20 cellular contexts compared by ENCODE assay signal in the genomic region with DNA sequence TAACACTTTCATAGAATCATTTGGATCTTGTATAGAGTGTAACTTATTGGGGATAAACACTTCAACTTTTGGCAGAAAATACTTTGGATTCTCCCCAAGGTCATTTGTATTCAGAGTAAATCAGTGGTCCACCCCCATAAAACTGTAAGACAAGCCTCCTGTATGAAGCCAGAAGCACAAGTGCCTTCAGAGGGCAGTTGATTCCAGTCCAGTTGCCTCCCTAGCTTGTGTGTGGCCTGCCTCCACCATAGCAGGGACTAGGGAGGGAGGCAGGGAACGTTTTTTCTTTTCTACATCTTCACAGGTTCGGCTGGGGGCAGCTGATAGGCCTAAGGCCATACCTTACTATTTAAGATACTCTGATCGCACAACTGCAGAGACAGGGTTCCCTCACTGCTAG. TPM values are rescaled to one million over a fixed set of nuclear protein-coding genes. Genes with fewer than 3 reads are reported as not detected.
DNase-seq lines count a peak whose midpoint lies in the region; ATAC-seq and TF ChIP-seq lines count a peak whose summit lies in the region.
"Had no signal": no experiment of that assay in that cellular context is flagged by ENCODE, and none has a peak within 500 bp of the region (broad histone marks: within the 10 kb centered on the region; RNA-seq: fewer than 3 reads in every experiment).

No MANE protein-coding gene starts in this region.

- H3K4me1 Mint-ChIP-seq in activated CD8-positive, alpha-beta T cell treated with anti-CD3 and anti-CD28 coated beads for 36 hours (ENCODE audit: low read depth): peaks cover 2% of the 10 kb centered on the region
- peaks cover 4% of the 10 kb centered on the region for H3K4me1 Mint-ChIP-seq in activated CD8-positive, alpha-beta T cell treated with anti-CD3 and anti-CD28 coated beads, Interleukin-2, amount 10 ng/mL, durations not matched to agents 7 days and 5 days (ENCODE audit: low read depth)
- H3K4me1 Mint-ChIP-seq: CD8-positive, alpha-beta memory T cell had no signal

- H3K36me3 Mint-ChIP-seq in activated CD8-positive, alpha-beta T cell treated with anti-CD3 and anti-CD28 coated beads for 36 hours (ENCODE audit: low read depth): peaks cover 12% of the 10 kb centered on the region
- H3K36me3 Mint-ChIP-seq in activated CD8-positive, alpha-beta T cell treated with anti-CD3 and anti-CD28 coated beads, Interleukin-2, amount 10 ng/mL, durations not matched to agents 7 days and 5 days (ENCODE audit: low read depth): peaks cover 31% of the 10 kb centered on the region

- CTCF ChIA-PET in activated CD8-positive, alpha-beta T cell treated with anti-CD3 and anti-CD28 coated beads for 36 hours (lab: Charles Lee): interaction anchor here (1.6 kb wide), 1 partner anchor 193 kb away, joined by 5 read pairs; no protein-coding TSS in a partner anchor
- CTCF ChIA-PET in activated CD8-positive, alpha-beta T cell treated with anti-CD3 and anti-CD28 coated beads, Interleukin-2, amount 10 ng/mL, durations not matched to agents 7 days and 5 days (lab: Charles Lee): interaction anchor here (1.6 kb wide), 1 partner anchor 192 kb away, joined by 9 read pairs; no protein-coding TSS in a partner anchor

- peaks cover 18 to 34% of the 10 kb centered on the region in 2 donors for H3K36me3 ChIP-seq in body of pancreas (replicated peaks in 1 of 2; ENCODE audit: insufficient read depth in 1 of 2, low read depth in 2 of 2)

- no peaks in the 10 kb centered on the region for H3K27me3 ChIP-seq in body of pancreas
- H3K27me3 ChIP-seq: BLaER1 had no signal

- H3K27ac ChIP-seq in body of pancreas: peak overlapping the region in 3 of 4 donors; percentile 8 to 82 (median 79)
- peak overlapping the region; percentile 75 for H3K27ac ChIP-seq in substantia nigra (ENCODE audit: low read depth, low read length, poor library complexity, severe bottlenecking)
- H3K27ac ChIP-seq: BLaER1 had no signal

- no peak for TF ChIP-seq CTCF in activated CD8-positive, alpha-beta T cell treated with anti-CD3 and anti-CD28 coated beads for 36 hours (IDR thresholded peaks at IDR 0.05)
- no peak for TF ChIP-seq CTCF in body of pancreas (IDR thresholded peaks at IDR 0.05)

- H3K4me3 Mint-ChIP-seq in activated CD8-positive, alpha-beta T cell treated with anti-CD3 and anti-CD28 coated beads for 36 hours: no peak overlapping the region
- no peak overlapping the region for H3K4me3 Mint-ChIP-seq in activated CD8-positive, alpha-beta T cell treated with anti-CD3 and anti-CD28 coated beads, Interleukin-2, amount 10 ng/mL, durations not matched to agents 7 days and 5 days
- H3K4me3 Mint-ChIP-seq: CD8-positive, alpha-beta memory T cell; H9 had no signal

- peak overlapping the region; percentile 34 for H3K27ac Mint-ChIP-seq in activated CD8-positive, alpha-beta T cell treated with anti-CD3 and anti-CD28 coated beads for 36 hours
- no peak overlapping the region for H3K27ac Mint-ChIP-seq in activated CD8-positive, alpha-beta T cell treated with anti-CD3 and anti-CD28 coated beads, Interleukin-2, amount 10 ng/mL, durations not matched to agents 7 days and 5 days
- H3K27ac Mint-ChIP-seq: H9 had no signal

- POLR2A ChIA-PET in activated CD8-positive, alpha-beta T cell treated with anti-CD3 and anti-CD28 coated beads for 36 hours (lab: Charles Lee): no interaction called here
- POLR2A ChIA-PET in activated CD8-positive, alpha-beta T cell treated with anti-CD3 and anti-CD28 coated beads, Interleukin-2, amount 10 ng/mL, durations not matched to agents 7 days and 5 days (lab: Charles Lee): no interaction called here

- no peak overlapping the region for H3K4me3 ChIP-seq in body of pancreas
- H3K4me3 ChIP-seq: BLaER1 had no signal

- WGBS in body of pancreas, 2 donors: 51 to 67% methylated on average over 3 of the region's 3 CpGs

- H3K9me3 ChIP-seq in body of pancreas: no peaks in the 10 kb centered on the region
- H3K9me3 ChIP-seq: BLaER1 had no signal

- no peaks in the 10 kb centered on the region for H3K9me3 Mint-ChIP-seq in activated CD8-positive, alpha-beta T cell treated with anti-CD3 and anti-CD28 coated beads for 36 hours
- no peaks in the 10 kb centered on the region for H3K9me3 Mint-ChIP-seq in activated CD8-positive, alpha-beta T cell treated with anti-CD3 and anti-CD28 coated beads, Interleukin-2, amount 10 ng/mL, durations not matched to agents 7 days and 5 days (ENCODE audit: insufficient read depth)
- H3K9me3 Mint-ChIP-seq: CD8-positive, alpha-beta memory T cell; H9 had no signal

- no peaks in the 10 kb centered on the region for H3K27me3 Mint-ChIP-seq in activated CD8-positive, alpha-beta T cell treated with anti-CD3 and anti-CD28 coated beads for 36 hours
- no peaks in the 10 kb centered on the region for H3K27me3 Mint-ChIP-seq in activated CD8-positive, alpha-beta T cell treated with anti-CD3 and anti-CD28 coated beads, Interleukin-2, amount 10 ng/mL, durations not matched to agents 7 days and 5 days (ENCODE audit: low read depth)
- H3K27me3 Mint-ChIP-seq: CD8-positive, alpha-beta memory T cell had no signal

- TF ChIP-seq POLR2A in body of pancreas (IDR thresholded peaks at IDR 0.05): no peak

- peaks cover 29% of the 10 kb centered on the region for H3K4me1 ChIP-seq in body of pancreas
- H3K4me1 ChIP-seq: BLaER1 had no signal

- no peak for DNase-seq in activated CD8-positive, alpha-beta T cell treated with anti-CD3 and anti-CD28 coated beads for 36 hours
- DNase-seq in activated CD8-positive, alpha-beta T cell treated with anti-CD3 and anti-CD28 coated beads, Interleukin-2, amount 10 ng/mL, durations not matched to agents 7 days and 5 days: no peak
- no peak for DNase-seq in body of pancreas
- peak; percentile 26 for DNase-seq in globus pallidus (ENCODE audit: low spot score)
- DNase-seq in substantia nigra (lab: John Stamatoyannopoulos, UW): no peak
- DNase-seq in putamen (ENCODE audit: low spot score): no peak
- no peak for DNase-seq in NCI-H1694 treated with DMSO at 0.1 percent for 48 hours (lab: John Stamatoyannopoulos, UW)
- DNase-seq: 8988T; CD8-positive, alpha-beta memory T cell; H9; Kasumi-1; NCI-H1417; NCI-H2081 treated with DMSO at 0.1 percent for 48 hours; NCI-H226; NCI-H526 treated with DMSO at 0.1 percent for 48 hours; NK-92 treated with Interleukin-12 subunit alpha and Interleukin-12 subunit beta, amount 100 ng/mL, for 24 hours; OCI-M1; RPMI8226 had no signal

- intact Hi-C loops in activated CD8-positive, alpha-beta T cell treated with anti-CD3 and anti-CD28 coated beads for 36 hours (cut with micrococcal nuclease): no loop called here
- intact Hi-C loops in body of pancreas (cut with DNase I): no loop called here

- no peak for ATAC-seq in activated CD8-positive, alpha-beta T cell treated with anti-CD3 and anti-CD28 coated beads for 36 hours
- no peak for ATAC-seq in activated CD8-positive, alpha-beta T cell treated with anti-CD3 and anti-CD28 coated beads, Interleukin-2, amount 10 ng/mL, durations not matched to agents 7 days and 5 days
- ATAC-seq in body of pancreas: no peak
- ATAC-seq in GM19467 (IDR thresholded peaks at IDR 0.05; ENCODE audit: unreplicated experiment): no peak

RNA-seq across cellular contexts. Expression of a gene that starts 11.6 kb away (rescaled TPM):
- total RNA-seq in activated CD8-positive, alpha-beta T cell treated with anti-CD3 and anti-CD28 coated beads for 36 hours: 10 to 100 TPM; 16.2 to 18.3 TPM
- 10 to 100 TPM; 10.8 to 11.0 TPM for total RNA-seq in activated CD8-positive, alpha-beta T cell treated with anti-CD3 and anti-CD28 coated beads, Interleukin-2, amount 10 ng/mL, durations not matched to agents 7 days and 5 days
- total RNA-seq in body of pancreas: 10 to 100 TPM; 38.4 to 53.1 TPM

RNA-seq across cellular contexts. Expression of a gene that starts 11.7 kb away (rescaled TPM):
- under 1 TPM; 0.69 to 0.79 TPM for total RNA-seq in activated CD8-positive, alpha-beta T cell treated with anti-CD3 and anti-CD28 coated beads for 36 hours
- 1 to 10 TPM in 1 of 2 experiments, under 1 TPM in 1; 0.97 to 1.2 TPM for total RNA-seq in activated CD8-positive, alpha-beta T cell treated with anti-CD3 and anti-CD28 coated beads, Interleukin-2, amount 10 ng/mL, durations not matched to agents 7 days and 5 days
- 10 to 100 TPM in 1 of 2 donors, 1 to 10 TPM in 1; 6.7 to 46.5 TPM for total RNA-seq in body of pancreas

RNA-seq across cellular contexts. Expression of a gene that starts 44.0 kb away (rescaled TPM):
- total RNA-seq in activated CD8-positive, alpha-beta T cell treated with anti-CD3 and anti-CD28 coated beads for 36 hours: 10 to 100 TPM; 33.2 to 34.7 TPM
- total RNA-seq in activated CD8-positive, alpha-beta T cell treated with anti-CD3 and anti-CD28 coated beads, Interleukin-2, amount 10 ng/mL, durations not matched to agents 7 days and 5 days: 10 to 100 TPM; 19.7 to 22.5 TPM
- total RNA-seq in body of pancreas: 10 to 100 TPM; 15.8 to 16.5 TPM

RNA-seq across cellular contexts. Expression of a gene that starts 44.0 kb away (rescaled TPM):
- total RNA-seq in activated CD8-positive, alpha-beta T cell treated with anti-CD3 and anti-CD28 coated beads for 36 hours: not detected
- not detected for total RNA-seq in activated CD8-positive, alpha-beta T cell treated with anti-CD3 and anti-CD28 coated beads, Interleukin-2, amount 10 ng/mL, durations not matched to agents 7 days and 5 days
- under 1 TPM in 1 of 2 donors, not detected in 1; 0.26 TPM for total RNA-seq in body of pancreas

RNA-seq across cellular contexts. Expression of a gene that starts 57.6 kb away (rescaled TPM):
- 10 to 100 TPM; 88.0 to 88.3 TPM for total RNA-seq in activated CD8-positive, alpha-beta T cell treated with anti-CD3 and anti-CD28 coated beads for 36 hours
- 10 to 100 TPM; 15.6 to 16.0 TPM for total RNA-seq in activated CD8-positive, alpha-beta T cell treated with anti-CD3 and anti-CD28 coated beads, Interleukin-2, amount 10 ng/mL, durations not matched to agents 7 days and 5 days
- total RNA-seq in body of pancreas: 10 to 100 TPM; 18.4 to 39.6 TPM
